In the genomic region with DNA sequence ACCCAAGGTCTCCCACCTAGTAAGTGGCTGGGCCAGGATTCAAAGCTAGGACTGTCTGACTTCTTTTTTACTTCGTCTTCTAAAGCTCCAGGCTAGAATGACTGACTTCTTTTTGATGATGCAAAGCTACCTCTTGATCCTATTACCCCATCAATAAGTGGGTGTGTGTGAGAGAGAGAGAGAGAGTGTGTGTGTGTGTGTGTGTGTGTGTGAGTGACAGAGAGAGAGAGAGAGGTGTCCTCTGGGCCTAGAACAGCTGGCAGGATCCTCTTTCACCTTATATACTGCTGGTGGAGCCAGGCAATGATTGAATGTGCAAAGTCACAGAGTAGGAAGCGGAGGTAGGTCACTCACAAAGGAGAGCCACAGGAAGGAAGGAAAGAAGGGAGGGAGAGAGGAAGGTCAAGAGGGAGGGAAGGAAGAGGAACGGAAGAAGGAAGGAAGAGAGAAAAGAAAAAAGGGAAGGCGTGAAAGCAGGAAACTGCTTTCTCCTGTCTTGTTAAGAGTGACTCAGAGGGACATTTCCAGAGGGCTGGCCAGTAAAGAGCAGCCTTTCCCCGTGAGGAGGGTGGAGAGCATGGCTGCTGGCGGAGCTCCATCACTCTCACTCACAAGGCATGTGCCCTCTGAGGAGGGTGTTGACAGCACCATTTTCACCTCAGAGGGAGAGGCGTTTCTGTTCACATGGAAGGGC, we compare ENCODE assay signal across 9 cellular contexts.
DNase-seq lines count a peak whose midpoint lies in the region; ATAC-seq and TF ChIP-seq lines count a peak whose summit lies in the region.
"Had no signal": no experiment of that assay in that cellular context is flagged by ENCODE, and none has a peak within 500 bp of the region (broad histone marks: within the 10 kb centered on the region; RNA-seq: fewer than 3 reads in every experiment).

No MANE protein-coding gene starts in this region.

- H3K27ac Mint-ChIP-seq in activated CD4-positive, alpha-beta T cell treated with anti-CD3 and anti-CD28 coated beads, Interleukin-2, amount 10 ng/mL, durations not matched to agents 24 days and 14 days = peak overlapping the region; percentile 34

- no peaks in the 10 kb centered on the region for H3K36me3 ChIP-seq in tibial artery
- H3K36me3 ChIP-seq: Peyer's patch had no signal

- no peak for TF ChIP-seq CTCF in tibial artery (IDR thresholded peaks at IDR 0.05)

- H3K27ac ChIP-seq in tibial artery = peak overlapping the region; percentile 45 to 62

- no peak overlapping the region for H3K4me3 Mint-ChIP-seq in activated CD4-positive, alpha-beta T cell treated with anti-CD3 and anti-CD28 coated beads, Interleukin-2, amount 10 ng/mL, durations not matched to agents 24 days and 14 days

- DNase-seq in activated CD4-positive, alpha-beta T cell treated with anti-CD3 and anti-CD28 coated beads, Interleukin-2, amount 10 ng/mL, durations not matched to agents 24 days and 14 days = no peak
- no peak for DNase-seq in activated CD4-positive, alpha-beta T cell treated with anti-CD3 and anti-CD28 coated beads, Interleukin-2, amount 50 U/mL, for 1 hour
- DNase-seq in amniotic epithelial cell (ENCODE audit: low read depth) = peak; percentile 81
- DNase-seq in iris pigment epithelial cell (ENCODE audit: low read depth) = peak; percentile 93
- DNase-seq in tibial artery = peak; percentile 94 to 95
- DNase-seq in stimulated activated CD4-positive, alpha-beta T cell treated with anti-CD3 and anti-CD28 coated beads, Interleukin-4, amount 100 ng/mL, for 1 hour = no peak
- no peak for DNase-seq in central memory CD4-positive, alpha-beta T cell

- peaks cover 0 to 31% (median 13%) of the 10 kb centered on the region in 4 donors for H3K4me1 ChIP-seq in tibial artery

- H3K9me3 Mint-ChIP-seq in activated CD4-positive, alpha-beta T cell treated with anti-CD3 and anti-CD28 coated beads, Interleukin-2, amount 10 ng/mL, durations not matched to agents 24 days and 14 days = peaks cover 4% of the 10 kb centered on the region

- H3K36me3 Mint-ChIP-seq in activated CD4-positive, alpha-beta T cell treated with anti-CD3 and anti-CD28 coated beads, Interleukin-2, amount 10 ng/mL, durations not matched to agents 24 days and 14 days (ENCODE audit: low read depth) = no peaks in the 10 kb centered on the region

- H3K4me3 ChIP-seq in tibial artery = no peak overlapping the region
- H3K4me3 ChIP-seq: Peyer's patch had no signal

- H3K9me3 ChIP-seq in tibial artery = no peaks in the 10 kb centered on the region
- H3K9me3 ChIP-seq: Peyer's patch had no signal

- no peaks in the 10 kb centered on the region for H3K27me3 Mint-ChIP-seq in activated CD4-positive, alpha-beta T cell treated with anti-CD3 and anti-CD28 coated beads, Interleukin-2, amount 10 ng/mL, durations not matched to agents 24 days and 14 days

- ATAC-seq in GM18511 (IDR thresholded peaks at IDR 0.05; ENCODE audit: unreplicated experiment) = no peak

- H3K4me1 Mint-ChIP-seq in activated CD4-positive, alpha-beta T cell treated with anti-CD3 and anti-CD28 coated beads, Interleukin-2, amount 10 ng/mL, durations not matched to agents 24 days and 14 days = peaks cover 14% of the 10 kb centered on the region

- H3K27me3 ChIP-seq in tibial artery = no peaks in the 10 kb centered on the region
- H3K27me3 ChIP-seq: Peyer's patch had no signal

- intact Hi-C loops in activated CD4-positive, alpha-beta T cell treated with anti-CD3 and anti-CD28 coated beads, Interleukin-2, amount 10 ng/mL, durations not matched to agents 24 days and 14 days (cut with micrococcal nuclease) = no loop called here
- intact Hi-C loops in tibial artery (cut with DNase I; ENCODE audit: low total_unique reads) = no loop called here

Comparison
In these comparisons a context has a peak if more than half of its experiments do, and no peak if none do; other contexts are left out.
1. DNase-seq: peak in amniotic epithelial cell (single experiment), iris pigment epithelial cell (single experiment) and tibial artery (2 of 2); none in activated CD4-positive, alpha-beta T cell treated with anti-CD3 and anti-CD28 coated beads, Interleukin-2, amount 10 ng/mL, durations not matched to agents 24 days and 14 days (single experiment), activated CD4-positive, alpha-beta T cell treated with anti-CD3 and anti-CD28 coated beads, Interleukin-2, amount 50 U/mL, for 1 hour (single experiment), stimulated activated CD4-positive, alpha-beta T cell treated with anti-CD3 and anti-CD28 coated beads, Interleukin-4, amount 100 ng/mL, for 1 hour (single experiment) and central memory CD4-positive, alpha-beta T cell (single experiment).